ENCODE assay signal across 14 cellular contexts in genomic region chr3:27325419-27325818, GRCh38. TPM values are rescaled to one million over a fixed set of nuclear protein-coding genes. Genes with fewer than 3 reads are reported as not detected.
A peak's percentile ranks its signal among the peaks of the same experiment; 100 is the strongest.
DNase-seq lines count a peak whose midpoint lies in the region; ATAC-seq, FAIRE-seq and TF ChIP-seq lines count a peak whose summit lies in the region.
"Had no signal": no experiment of that assay in that cellular context is flagged by ENCODE, and none has a peak within 500 bp of the region (broad histone marks: within the 10 kb centered on the region; RNA-seq: fewer than 3 reads in every experiment).

No MANE protein-coding gene starts in this region.

- FAIRE-seq in small intestine (lab: Jason Lieb, UNC) = no peak

- peaks cover 4% of the 10 kb centered on the region for H3K9me3 Mint-ChIP-seq in activated CD4-positive, alpha-beta memory T cell treated with anti-CD3 and anti-CD28 coated beads, Interleukin-2, amount 10 ng/mL, durations not matched to agents 7 days and 5 days

- ATAC-seq in GM21619 (IDR thresholded peaks at IDR 0.05; ENCODE audit: unreplicated experiment) (peak; percentile 46), mucosa of descending colon (peak; percentile 44)
- ATAC-seq: activated naive CD8-positive, alpha-beta T cell treated with anti-CD3 and anti-CD28 coated beads, Interleukin-2, amount 50 U/mL, for 24 hours; T-helper 17 cell had no signal

- intact Hi-C loops in mucosa of descending colon (cut with DNase I, micrococcal nuclease) = no loop called here

- H3K27me3 Mint-ChIP-seq in activated CD4-positive, alpha-beta memory T cell treated with anti-CD3 and anti-CD28 coated beads, Interleukin-2, amount 10 ng/mL, durations not matched to agents 7 days and 5 days = no peaks in the 10 kb centered on the region
- H3K27me3 Mint-ChIP-seq: activated naive CD8-positive, alpha-beta T cell treated with anti-CD3 and anti-CD28 coated beads, Interleukin-2, amount 50 U/mL, for 24 hours; progenitor cell of endocrine pancreas; T-helper 17 cell had no signal

- CTCF ChIA-PET in activated CD4-positive, alpha-beta memory T cell treated with anti-CD3 and anti-CD28 coated beads, Interleukin-2, amount 10 ng/mL, durations not matched to agents 7 days and 5 days (lab: Charles Lee) = no interaction called here

- POLR2A ChIA-PET in activated CD4-positive, alpha-beta memory T cell treated with anti-CD3 and anti-CD28 coated beads, Interleukin-2, amount 10 ng/mL, durations not matched to agents 7 days and 5 days (lab: Charles Lee) = no interaction called here

- TF ChIP-seq CTCF in C4-2B (conservative IDR thresholded peaks at IDR 0.05) (peak; percentile 25), mucosa of descending colon (IDR thresholded peaks at IDR 0.05) (no peak)

- H3K4me3 Mint-ChIP-seq in activated CD4-positive, alpha-beta memory T cell treated with anti-CD3 and anti-CD28 coated beads, Interleukin-2, amount 10 ng/mL, durations not matched to agents 7 days and 5 days = no peak overlapping the region
- H3K4me3 Mint-ChIP-seq: activated naive CD8-positive, alpha-beta T cell treated with anti-CD3 and anti-CD28 coated beads, Interleukin-2, amount 50 U/mL, for 24 hours; T-helper 17 cell had no signal

- H3K27ac ChIP-seq in C4-2B (no peak overlapping the region), SJCRH30 (peak overlapping the region; percentile 67), small intestine (ENCODE audit: low read depth in 1 of 2, low read length in 1 of 2) (no peak overlapping the region)
- H3K27ac ChIP-seq: hepatocyte, thyroid gland had no signal

- DNase-seq in SJCRH30 (peak in 1 of 2 experiments; percentile 19), mucosa of descending colon (no peak), GM19238 (ENCODE audit: insufficient read length, low spot score) (no peak), small intestine (no peak), NCI-H345 treated with DMSO at 0.1 percent for 48 hours (lab: John Stamatoyannopoulos, UW; ENCODE audit: unreplicated experiment) (no peak)
- no peak for DNase-seq in activated CD4-positive, alpha-beta memory T cell treated with anti-CD3 and anti-CD28 coated beads, Interleukin-2, amount 10 ng/mL, durations not matched to agents 7 days and 5 days
- DNase-seq: activated naive CD8-positive, alpha-beta T cell treated with anti-CD3 and anti-CD28 coated beads, Interleukin-2, amount 50 U/mL, for 24 hours; mesenchymal stem cell; T-helper 17 cell; thyroid gland had no signal

- no peaks in the 10 kb centered on the region for H3K36me3 ChIP-seq in SJCRH30
- no peaks in the 10 kb centered on the region for H3K36me3 ChIP-seq in mucosa of descending colon (ENCODE audit: low read depth)
- no peaks in the 10 kb centered on the region for H3K36me3 ChIP-seq in small intestine (ENCODE audit: control insufficient read depth in 2 of 2, insufficient read depth in 2 of 2, low read length in 2 of 2)
- H3K36me3 ChIP-seq: thyroid gland had no signal

- no peak overlapping the region for H3K27ac Mint-ChIP-seq in activated CD4-positive, alpha-beta memory T cell treated with anti-CD3 and anti-CD28 coated beads, Interleukin-2, amount 10 ng/mL, durations not matched to agents 7 days and 5 days
- H3K27ac Mint-ChIP-seq: activated naive CD8-positive, alpha-beta T cell treated with anti-CD3 and anti-CD28 coated beads, Interleukin-2, amount 50 U/mL, for 24 hours; progenitor cell of endocrine pancreas; T-helper 17 cell had no signal

- no peaks in the 10 kb centered on the region for H3K36me3 Mint-ChIP-seq in activated CD4-positive, alpha-beta memory T cell treated with anti-CD3 and anti-CD28 coated beads, Interleukin-2, amount 10 ng/mL, durations not matched to agents 7 days and 5 days (ENCODE audit: low read depth)

- H3K4me3 ChIP-seq in SJCRH30 (no peak overlapping the region), mucosa of descending colon (no peak overlapping the region), small intestine (ENCODE audit: low read depth in 1 of 2, low read length in 2 of 2) (no peak overlapping the region)
- H3K4me3 ChIP-seq: hepatocyte, thyroid gland had no signal

- no peaks in the 10 kb centered on the region for H3K27me3 ChIP-seq in SJCRH30
- H3K27me3 ChIP-seq in small intestine (ENCODE audit: control insufficient read depth in 2 of 2, insufficient read depth in 2 of 2, low read length in 2 of 2) = no peaks in the 10 kb centered on the region
- H3K27me3 ChIP-seq: hepatocyte, thyroid gland had no signal

- H3K4me1 ChIP-seq in SJCRH30 = peaks cover 15% of the 10 kb centered on the region
- H3K4me1 ChIP-seq in mucosa of descending colon (ENCODE audit: low read depth) = no peaks in the 10 kb centered on the region
- H3K4me1 ChIP-seq in small intestine (ENCODE audit: control insufficient read depth in 2 of 2, insufficient read depth in 1 of 2, low read depth in 1 of 2, low read length in 1 of 2) = no peaks in the 10 kb centered on the region
- H3K4me1 ChIP-seq: thyroid gland had no signal

- 73 to 86% (median 81%) methylated on average over 1 of the region's 1 CpG for WGBS in small intestine, 3 donors

- H3K4me1 Mint-ChIP-seq in activated CD4-positive, alpha-beta memory T cell treated with anti-CD3 and anti-CD28 coated beads, Interleukin-2, amount 10 ng/mL, durations not matched to agents 7 days and 5 days = peaks cover 3% of the 10 kb centered on the region
- H3K4me1 Mint-ChIP-seq: activated naive CD8-positive, alpha-beta T cell treated with anti-CD3 and anti-CD28 coated beads, Interleukin-2, amount 50 U/mL, for 24 hours; T-helper 17 cell had no signal

- H3K9me3 ChIP-seq in SJCRH30 (replicated peaks) (0 out of 2 replicates have a peak, but pooled peaks cover 9% of the 10 kb centered on the region), mucosa of descending colon (no peaks in the 10 kb centered on the region), small intestine (ENCODE audit: control insufficient read depth, low read depth) (no peaks in the 10 kb centered on the region)
- H3K9me3 ChIP-seq: thyroid gland had no signal

RNA-seq across cellular contexts. Expression of gene NEK10, which starts 43.8 kb away (rescaled TPM):
- 1.1 and 1.7 TPM in 2 replicates for total RNA-seq in SJCRH30 (2014; rRNA removed; shearing (Covaris generic))
- total RNA-seq in mucosa of descending colon = 1 to 10 TPM; 1.1 to 6.5 (median 1.4) TPM
- under 1 TPM; 0.35 to 0.86 TPM for total RNA-seq in activated CD4-positive, alpha-beta memory T cell treated with anti-CD3 and anti-CD28 coated beads, Interleukin-2, amount 10 ng/mL, durations not matched to agents 7 days and 5 days
- 1 to 10 TPM in 1 of 3 donors, under 1 TPM in 2; 0.54 to 3.6 (median 0.79) TPM for polyA plus RNA-seq in small intestine
